ENCODE assay signal across 1 cellular context in genomic region chr3:139518926-139519842, GRCh38.
TF ChIP-seq lines count a peak whose summit lies in the region.

No MANE protein-coding gene starts in this region.

TF ChIP-seq in HCT116, 20 proteins besides CTCF, POLR2A, EP300 and RAD21:
- no peak for TF ChIP-seq REST (IDR thresholded peaks at IDR 0.05; ENCODE audit: low read depth)
- no peak for TF ChIP-seq ATF3 (IDR thresholded peaks at IDR 0.05)
- TF ChIP-seq CEBPB (IDR thresholded peaks at IDR 0.05; ENCODE audit: low read depth), result no peak
- TF ChIP-seq MAX (IDR thresholded peaks at IDR 0.05), result no peak
- no peak for TF ChIP-seq SIN3A (IDR thresholded peaks at IDR 0.05; ENCODE audit: low read depth)
- TF ChIP-seq EZH2 (IDR thresholded peaks at IDR 0.05), result no peak
- TF ChIP-seq CBX3 (IDR thresholded peaks at IDR 0.05; ENCODE audit: low read depth), result no peak
- no peak for TF ChIP-seq EGR1 (IDR thresholded peaks at IDR 0.05; ENCODE audit: low read depth)
- no peak for TF ChIP-seq ELF1 (IDR thresholded peaks at IDR 0.05; ENCODE audit: borderline replicate concordance, low read depth)
- no peak for TF ChIP-seq FOSL1 (IDR thresholded peaks at IDR 0.05; ENCODE audit: low read depth)
- TF ChIP-seq SP1 (IDR thresholded peaks at IDR 0.05; ENCODE audit: low read depth), result no peak
- TF ChIP-seq ZNF274 (IDR thresholded peaks at IDR 0.05; ENCODE audit: low read depth, low read length), result no peak
- no peak for TF ChIP-seq JUND (IDR thresholded peaks at IDR 0.05)
- no peak for TF ChIP-seq POLR2AphosphoS5 (IDR thresholded peaks at IDR 0.05; ENCODE audit: low read depth, low read length)
- TF ChIP-seq ZFX (IDR thresholded peaks at IDR 0.05), result no peak
- no peak for TF ChIP-seq EZH2phosphoT487 (IDR thresholded peaks at IDR 0.05; ENCODE audit: borderline replicate concordance)
- TF ChIP-seq SRF (IDR thresholded peaks at IDR 0.05; ENCODE audit: low read depth), result no peak
